In genomic region chr4:185775792-185776555, GRCh38 we compare ENCODE assay signal across 12 cellular contexts. TPM values are rescaled to one million over a fixed set of nuclear protein-coding genes. Genes with fewer than 3 reads are reported as not detected.
DNase-seq lines count a peak whose midpoint lies in the region; ATAC-seq, FAIRE-seq and TF ChIP-seq lines count a peak whose summit lies in the region.
"Had no signal": no experiment of that assay in that cellular context is flagged by ENCODE, and none has a peak within 500 bp of the region (broad histone marks: within the 10 kb centered on the region; RNA-seq: fewer than 3 reads in every experiment).

No MANE protein-coding gene starts in this region.

- no peak for ATAC-seq in HG03045 (IDR thresholded peaks at IDR 0.05; ENCODE audit: unreplicated experiment)
- ATAC-seq: HCT116 had no signal

- H3K36me3 Mint-ChIP-seq in osteocyte (ENCODE audit: unreplicated experiment) = no peaks in the 10 kb centered on the region
- H3K36me3 Mint-ChIP-seq: mesothelial cell of epicardium had no signal

- peak overlapping the region; percentile 76 for H3K4me3 Mint-ChIP-seq in osteocyte (ENCODE audit: unreplicated experiment)
- H3K4me3 Mint-ChIP-seq: activated naive CD8-positive, alpha-beta T cell; mesothelial cell of epicardium had no signal

- TF ChIP-seq POLR2A in adrenal gland (IDR thresholded peaks at IDR 0.05) = no peak

- H3K4me3 ChIP-seq in adrenal gland (peak overlapping the region in 1 of 4 donors; percentile 46), left ventricle myocardium inferior (peak overlapping the region; percentile 65)

- H3K4me1 ChIP-seq in adrenal gland (replicated peaks in 1 of 2) (peaks cover 15 to 49% of the 10 kb centered on the region in 2 donors), left ventricle myocardium inferior (peaks cover 73% of the 10 kb centered on the region)

- peak overlapping the region; percentile 89 for H3K27ac Mint-ChIP-seq in osteocyte (ENCODE audit: unreplicated experiment)
- H3K27ac Mint-ChIP-seq: activated naive CD8-positive, alpha-beta T cell; mesothelial cell of epicardium had no signal

- no peaks in the 10 kb centered on the region for H3K9me3 Mint-ChIP-seq in osteocyte (ENCODE audit: unreplicated experiment)

- FAIRE-seq in urothelium cell line (lab: Jason Lieb, UNC) = no peak

- peak overlapping the region; percentile 22 to 90 (median 85) for H3K27ac ChIP-seq in adrenal gland
- H3K27ac ChIP-seq in left ventricle myocardium inferior (replicated peaks) = peak overlapping the region; percentile 90

- peaks cover 73% of the 10 kb centered on the region for H3K4me1 Mint-ChIP-seq in osteocyte (ENCODE audit: unreplicated experiment)

- DNase-seq in EH (ENCODE audit: low read depth) (peak; percentile 63), adrenal gland (peak in 1 of 7 donors; percentile 53), left ventricle myocardium inferior (no peak), osteocyte (ENCODE audit: extremely low spot score, unreplicated experiment) (no peak), pons (ENCODE audit: low spot score) (no peak), midbrain (lab: John Stamatoyannopoulos, UW) (no peak), urothelium cell line (ENCODE audit: low spot score) (no peak)
- DNase-seq: NCI-H2171 treated with DMSO at 0.1 percent for 48 hours had no signal

- 51 to 60% (median 54%) methylated on average over 4 of the region's 4 CpGs for WGBS in adrenal gland, 4 donors

- intact Hi-C loops in adrenal gland (cut with DNase I) (no loop called here), left ventricle myocardium inferior (cut with micrococcal nuclease) (no loop called here)

- no peaks in the 10 kb centered on the region for H3K27me3 ChIP-seq in adrenal gland
- no peaks in the 10 kb centered on the region for H3K27me3 ChIP-seq in left ventricle myocardium inferior (ENCODE audit: low read depth)

- H3K36me3 ChIP-seq in adrenal gland (replicated peaks in 1 of 2) (no peaks in the 10 kb centered on the region), left ventricle myocardium inferior (no peaks in the 10 kb centered on the region)

- H3K9me3 ChIP-seq in adrenal gland (replicated peaks in 1 of 3) (no peaks in the 10 kb centered on the region), left ventricle myocardium inferior (replicated peaks) (no peaks in the 10 kb centered on the region)

- TF ChIP-seq CTCF in adrenal gland (IDR thresholded peaks at IDR 0.05) (no peak), left ventricle myocardium inferior (IDR thresholded peaks at IDR 0.05; ENCODE audit: borderline replicate concordance) (no peak), osteocyte (IDR thresholded peaks at IDR 0.05) (no peak)

- H3K27me3 Mint-ChIP-seq in osteocyte (ENCODE audit: unreplicated experiment) = no peaks in the 10 kb centered on the region

RNA-seq across cellular contexts. Expression of gene SORBS2, which starts 36.0 kb away (rescaled TPM):
- total RNA-seq in adrenal gland = 100 to 1,000 TPM; 462 to 875 (median 657) TPM
- polyA plus RNA-seq in adrenal gland = 100 to 1,000 TPM; 129 to 542 (median 186) TPM
- total RNA-seq in left ventricle myocardium inferior = 1,282 TPM
- total RNA-seq in osteocyte = 33.2 and 33.6 TPM in 2 replicates

Comparison
In these comparisons a context has a peak if more than half of its experiments do, and no peak if none do; other contexts are left out.
1. RNA of gene SORBS2, which starts 36.0 kb away (total RNA-seq): 1,282 TPM in left ventricle myocardium inferior (single experiment) and 462 to 875 TPM in adrenal gland; 33.2 to 33.6 TPM in osteocyte; every median in the first group is over 10 times any median in the second.